Comparison of ENCODE assay signal across 1 cellular context in genomic region chr1:63405021-63405420, GRCh38.
TF ChIP-seq lines count a peak whose summit lies in the region.

No MANE protein-coding gene starts in this region.

TF ChIP-seq in WTC11, 78 proteins besides CTCF, POLR2A, EP300 and RAD21 (continued from another document):
- no peak for TF ChIP-seq ERG (CRISPR knock-in tag; IDR thresholded peaks at IDR 0.05)
- TF ChIP-seq TEAD4 (CRISPR knock-in tag; IDR thresholded peaks at IDR 0.05): no peak
- no peak for TF ChIP-seq ATF6 (CRISPR knock-in tag; IDR thresholded peaks at IDR 0.05)
- TF ChIP-seq FOXJ3 (CRISPR knock-in tag; IDR thresholded peaks at IDR 0.05; ENCODE audit: borderline replicate concordance): no peak
- no peak for TF ChIP-seq STAT6 (CRISPR knock-in tag; conservative IDR thresholded peaks at IDR 0.05; ENCODE audit: low read depth)
- no peak for TF ChIP-seq MLX (CRISPR knock-in tag; IDR thresholded peaks at IDR 0.05)
